ENCODE assay signal across 27 cellular contexts in genomic region chr1:167912294-167912693, GRCh38. TPM values are rescaled to one million over a fixed set of nuclear protein-coding genes. Genes with fewer than 3 reads are reported as not detected.
"Had no signal": no experiment of that assay in that cellular context is flagged by ENCODE, and none has a peak within 500 bp of the region (broad histone marks: within the 10 kb centered on the region; RNA-seq: fewer than 3 reads in every experiment).

No MANE protein-coding gene starts in this region.

- H3K36me3 ChIP-seq: breast epithelium had no signal

- ATAC-seq: activated CD8-positive, alpha-beta memory T cell treated with anti-CD3 and anti-CD28 coated beads, Interleukin-2, amount 10 ng/mL, durations not matched to agents 7 days and 5 days; activated CD8-positive, alpha-beta T cell treated with anti-CD3 and anti-CD28 coated beads, Interleukin-2, amount 10 ng/mL, durations not matched to agents 7 days and 5 days; activated naive CD4-positive, alpha-beta T cell treated with anti-CD3 and anti-CD28 coated beads, Interleukin-2, amount 50 U/mL, for 72 hours; foreskin keratinocyte; left ventricle myocardium superior; sciatic nerve; stimulated activated naive CD8-positive, alpha-beta T cell treated with anti-CD3 and anti-CD28 coated beads, Interleukin-15, Interleukin-2, amounts not matched to agents 100 U/mL and 50 U/mL, for 24 hours had no signal

- H3K9me3 Mint-ChIP-seq: activated naive CD4-positive, alpha-beta T cell treated with anti-CD3 and anti-CD28 coated beads, Interleukin-2, amount 50 U/mL, for 72 hours had no signal

- H3K4me1 Mint-ChIP-seq: nephron had no signal

- DNase-seq: activated CD4-positive, alpha-beta T cell treated with anti-CD3 and anti-CD28 coated beads for 1 hour; activated CD8-positive, alpha-beta memory T cell treated with anti-CD3 and anti-CD28 coated beads, Interleukin-2, amount 10 ng/mL, durations not matched to agents 7 days and 5 days; activated CD8-positive, alpha-beta T cell treated with anti-CD3 and anti-CD28 coated beads, Interleukin-2, amount 10 ng/mL, durations not matched to agents 7 days and 5 days; activated naive CD4-positive, alpha-beta T cell; activated T-cell treated with anti-CD3 and anti-CD28 coated beads, Interleukin-2, amount 50 U/mL, for 48 hours; dermis blood vessel endothelial cell; effector CD4-positive, alpha-beta T cell; foreskin keratinocyte; islet precursor cell; left ventricle myocardium superior; mammary epithelial cell; stimulated activated CD4-positive, alpha-beta T cell treated with anti-CD3 and anti-CD28 coated beads, Interleukin-12 subunit alpha, Interleukin-12 subunit beta, amount 100 ng/mL, for 4 hours; stimulated activated CD4-positive, alpha-beta T cell treated with anti-CD3 and anti-CD28 coated beads, Interleukin-4, amount 100 ng/mL, for 1 hour; stimulated activated naive CD8-positive, alpha-beta T cell treated with anti-CD3 and anti-CD28 coated beads, Interleukin-15, Interleukin-2, amounts not matched to agents 100 U/mL and 50 U/mL, for 24 hours; T1000; trophoblast cell had no signal

- H3K27ac ChIP-seq: esophagus muscularis mucosa, foreskin keratinocyte had no signal

- H3K4me3 ChIP-seq: breast epithelium, esophagus muscularis mucosa, skin epidermis had no signal

- FAIRE-seq: colon, urothelium cell line had no signal

- H3K4me3 Mint-ChIP-seq: activated CD8-positive, alpha-beta memory T cell treated with anti-CD3 and anti-CD28 coated beads, Interleukin-2, amount 10 ng/mL, durations not matched to agents 7 days and 5 days; activated CD8-positive, alpha-beta T cell treated with anti-CD3 and anti-CD28 coated beads, Interleukin-2, amount 10 ng/mL, durations not matched to agents 7 days and 5 days; nephron; T-helper 1 cell treated with Interleukin-12 subunit alpha and Interleukin-12 subunit beta and Interleukin-4 antibody, amounts not matched to agents 30 μg/mL and 1 μg/mL, for 36 hours had no signal

- H3K27ac Mint-ChIP-seq: activated CD8-positive, alpha-beta memory T cell treated with anti-CD3 and anti-CD28 coated beads, Interleukin-2, amount 10 ng/mL, durations not matched to agents 7 days and 5 days; activated CD8-positive, alpha-beta T cell treated with anti-CD3 and anti-CD28 coated beads, Interleukin-2, amount 10 ng/mL, durations not matched to agents 7 days and 5 days; activated naive CD4-positive, alpha-beta T cell treated with anti-CD3 and anti-CD28 coated beads, Interleukin-2, amount 50 U/mL, for 72 hours; nephron; T-helper 1 cell treated with Interleukin-12 subunit alpha and Interleukin-12 subunit beta and Interleukin-4 antibody, amounts not matched to agents 30 μg/mL and 1 μg/mL, for 36 hours had no signal

- H3K9me3 ChIP-seq: breast epithelium, esophagus muscularis mucosa, neutrophil, thoracic aorta had no signal

- H3K27me3 ChIP-seq: breast epithelium, esophagus muscularis mucosa, foreskin keratinocyte, neutrophil had no signal

RNA-seq across cellular contexts. Expression of gene ADCY10, which starts 1.6 kb away (rescaled TPM):
- total RNA-seq: activated CD8-positive, alpha-beta T cell treated with anti-CD3 and anti-CD28 coated beads, Interleukin-2, amount 10 ng/mL, durations not matched to agents 7 days and 5 days had no signal
